ENCODE assay signal across 8 cellular contexts in the genomic region with DNA sequence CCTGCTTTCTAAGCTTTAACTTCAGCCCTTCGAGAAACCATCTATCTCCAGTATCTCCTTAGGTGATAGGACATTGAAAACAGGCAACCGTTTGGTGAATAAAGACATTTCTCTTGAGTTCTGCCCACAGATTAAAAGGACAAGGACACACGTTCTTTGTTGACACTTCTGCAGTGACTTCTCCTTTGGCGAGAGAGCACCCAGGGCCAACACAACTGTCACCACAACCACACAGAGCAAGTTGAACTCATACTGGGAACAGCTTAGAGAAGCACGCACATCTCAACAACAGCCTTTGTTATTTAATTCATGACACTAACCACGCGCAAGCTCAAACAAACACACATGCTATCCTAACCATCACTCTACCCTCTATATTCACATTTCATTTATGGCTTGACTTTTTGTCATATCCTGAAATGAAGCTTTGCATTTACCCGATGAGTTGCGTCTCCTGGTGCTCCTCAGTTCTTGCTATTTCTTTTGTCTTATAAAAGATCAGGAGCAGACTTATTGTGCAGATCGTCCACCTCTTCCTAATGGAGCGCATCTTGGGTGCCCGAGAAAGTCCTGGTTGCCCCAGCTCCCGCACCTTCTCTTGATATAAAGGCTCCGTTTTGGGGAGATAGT. TPM values are rescaled to one million over a fixed set of nuclear protein-coding genes. Genes with fewer than 3 reads are reported as not detected.
A peak's percentile ranks its signal among the peaks of the same experiment; 100 is the strongest.
DNase-seq lines count a peak whose midpoint lies in the region; ATAC-seq, FAIRE-seq and TF ChIP-seq lines count a peak whose summit lies in the region.

No MANE protein-coding gene starts in this region.

- H2BK5ac ChIP-seq in IMR-90 (ENCODE audit: low read depth, low read length, poor library complexity, severe bottlenecking) = no peak overlapping the region

- peak overlapping the region; percentile 16 for H2AFZ ChIP-seq in IMR-90 (replicated peaks; ENCODE audit: low read length, poor library complexity)
- H2AFZ ChIP-seq in neural cell (ENCODE audit: low read depth, low read length) = peak overlapping the region; percentile 63

- peak; percentile 43 for FAIRE-seq in A549 (lab: Jason Lieb, UNC)

- peak overlapping the region; percentile 63 for H3K4me3 ChIP-seq in A549
- peak overlapping the region; percentile 47; the same call in 1 of the 2 replicates for H3K4me3 ChIP-seq in IMR-90 (ENCODE audit: insufficient read depth, low read depth, low read length)
- H3K4me3 ChIP-seq in epithelial cell of proximal tubule (ENCODE audit: low read depth, low read length) = peak overlapping the region; percentile 63
- peak overlapping the region; percentile 85 for H3K4me3 ChIP-seq in neural cell (ENCODE audit: low read length)

- no peak overlapping the region for H3K18ac ChIP-seq in IMR-90 (ENCODE audit: low read depth, low read length)

- H2AK9ac ChIP-seq in IMR-90 (replicated peaks; ENCODE audit: low read depth, low read length, poor library complexity) = no peak overlapping the region

- CTCF ChIA-PET in A549 (lab: Yijun Ruan, JAX) (interaction anchor here (0.6 to 1.4 kb wide), 3 partner anchors 128 to 304 kb away, joined by 3 to 7 read pairs (median 3); no protein-coding TSS in a partner anchor), IMR-90 (lab: Yijun Ruan, JAX) (no interaction called here)

- H3K36me3 ChIP-seq in IMR-90 (ENCODE audit: control insufficient read depth, insufficient read depth, low read length) (no peaks in the 10 kb centered on the region), neural cell (ENCODE audit: insufficient read depth, low read length) (no peaks in the 10 kb centered on the region)

- H3K79me1 ChIP-seq in IMR-90 (ENCODE audit: low read depth in 1 of 2, low read length in 2 of 2) = no peaks in the 10 kb centered on the region

- no peak overlapping the region for H3K14ac ChIP-seq in IMR-90 (replicated peaks; ENCODE audit: low read depth, low read length)

- no peak for TF ChIP-seq EP300 in A549 (IDR thresholded peaks at IDR 0.05)
- no peak for TF ChIP-seq EP300 in neural cell (conservative IDR thresholded peaks at IDR 0.05; ENCODE audit: poor library complexity, severe bottlenecking)

- no peak overlapping the region; a peak in 2 of 6 replicates for H3K27ac ChIP-seq in A549
- no peak overlapping the region for H3K27ac ChIP-seq in IMR-90 (ENCODE audit: insufficient read depth, low read length)
- H3K27ac ChIP-seq in neural cell (ENCODE audit: low read length) = peak overlapping the region; percentile 62

- no peak overlapping the region for H3K56ac ChIP-seq in IMR-90 (ENCODE audit: extremely low read depth, insufficient read depth, low read length)

- no peak overlapping the region for H3K23ac ChIP-seq in IMR-90 (ENCODE audit: low read depth, low read length)

- H3K4me2 ChIP-seq in A549 = peak overlapping the region; percentile 91
- H3K4me2 ChIP-seq in IMR-90 (ENCODE audit: low read depth, low read length) = peak overlapping the region; percentile 75; the same call in 1 of the 2 replicates
- peak overlapping the region; percentile 35 for H3K4me2 ChIP-seq in neural cell (ENCODE audit: low read length)

- no peaks in the 10 kb centered on the region for H4K20me1 ChIP-seq in IMR-90 (ENCODE audit: insufficient read depth, low read length)
- H4K20me1 ChIP-seq in neural cell (ENCODE audit: insufficient read depth) = no peaks in the 10 kb centered on the region

- intact Hi-C loops in IMR-90 (cut with micrococcal nuclease) = no loop called here

- no peak overlapping the region for H2BK120ac ChIP-seq in IMR-90 (ENCODE audit: low read depth, low read length)

- H2BK15ac ChIP-seq in IMR-90 (ENCODE audit: low read depth, low read length) = no peak overlapping the region

- H3K79me2 ChIP-seq in neural cell (replicated peaks; ENCODE audit: insufficient read depth, low read length) = peaks cover 31% of the 10 kb centered on the region

- H2AK5ac ChIP-seq in IMR-90 (ENCODE audit: low read depth, low read length) = no peak overlapping the region

- H3K4me1 ChIP-seq in A549 = peaks cover 11% of the 10 kb centered on the region; the same call in 1 of the 3 replicates
- no peaks in the 10 kb centered on the region for H3K4me1 ChIP-seq in IMR-90 (ENCODE audit: control insufficient read depth, insufficient read depth, low read length)

- TF ChIP-seq RAD21 in A549 (conservative IDR thresholded peaks at IDR 0.05 in 1 of 2, IDR thresholded peaks at IDR 0.05 in 1 of 2) (no peak), IMR-90 (IDR thresholded peaks at IDR 0.05; ENCODE audit: low read length) (no peak), neural cell (conservative IDR thresholded peaks at IDR 0.05) (no peak)

- dilution Hi-C loops in IMR-90 (cut with HindIII; ENCODE audit: low sequenced_read_pairs, unreplicated experiment) = no loop called here

- no peak overlapping the region for H3K4ac ChIP-seq in IMR-90 (ENCODE audit: low read depth, low read length)

- H3K9me3 ChIP-seq in A549 (no peaks in the 10 kb centered on the region), IMR-90 (ENCODE audit: control insufficient read depth, insufficient read depth, low read length) (no peaks in the 10 kb centered on the region), neural cell (ENCODE audit: low read length) (no peaks in the 10 kb centered on the region)

- H3K9ac ChIP-seq in IMR-90 (ENCODE audit: low read depth, low read length) (no peak overlapping the region), neural cell (ENCODE audit: low read length) (peak overlapping the region; percentile 80)

- no peaks in the 10 kb centered on the region for H3K9me2 ChIP-seq in neural cell (ENCODE audit: insufficient read depth, low read length)

- no peak overlapping the region for H4K8ac ChIP-seq in IMR-90 (ENCODE audit: low read depth in 2 of 2, low read length in 2 of 2)

- ATAC-seq in A549 = peak; percentile 29 to 30; a peak in 3 of 6 replicates
- peak; percentile 8; the same call in 1 of the 2 replicates for ATAC-seq in IMR-90 (ENCODE audit: low read depth)
- ATAC-seq in GM21528 (IDR thresholded peaks at IDR 0.05; ENCODE audit: low FRiP score, unreplicated experiment) = no peak

- H4K5ac ChIP-seq in IMR-90 (ENCODE audit: low read depth, low read length) = no peak overlapping the region

- POLR2A ChIA-PET in A549 (lab: Yijun Ruan, JAX) = interaction anchor here (1.3 kb wide), 1 partner anchor 189 kb away, joined by 7 read pairs; no protein-coding TSS in a partner anchor
- POLR2A ChIA-PET in IMR-90 (lab: Charles Lee; ENCODE audit: unreplicated experiment) = no interaction called here

- no peak for TF ChIP-seq CTCF in A549 (IDR thresholded peaks at IDR 0.05)
- TF ChIP-seq CTCF in IMR-90 (conservative IDR thresholded peaks at IDR 0.05; ENCODE audit: low read depth, low read length) = no peak
- no peak for TF ChIP-seq CTCF in epithelial cell of proximal tubule (conservative IDR thresholded peaks at IDR 0.05; ENCODE audit: low read depth, low read length)
- TF ChIP-seq CTCF in neural cell (IDR thresholded peaks at IDR 0.05; ENCODE audit: poor library complexity, severe bottlenecking) = no peak

- H3K27me3 ChIP-seq in IMR-90 (ENCODE audit: control insufficient read depth, insufficient read depth, low read length) (peaks cover 26% of the 10 kb centered on the region), neural cell (ENCODE audit: insufficient read depth, low read depth, low read length) (no peaks in the 10 kb centered on the region)

- under 1% methylated on average over 13 of the region's 14 CpGs for WGBS in A549 (ENCODE audit: missing lambda C conversion rate)
- 3% methylated on average over 5 of the region's 14 CpGs; no CpG with 5 or more reads in 1 of the 2 experiments for WGBS in IMR-90 (ENCODE audit: extremely low coverage in 2 of 2, insufficient read length in 1 of 2), 2 experiments

- DNase-seq in A549 (ENCODE audit: low read depth in 1 of 2, low spot score in 1 of 2) (peak in 1 of 2 experiments; percentile 16), IMR-90 (no peak), epithelial cell of proximal tubule (ENCODE audit: low read depth) (no peak), NCI-H1048 (lab: John Stamatoyannopoulos, UW) (no peak)
- DNase-seq in activated CD4-positive, alpha-beta T cell treated with anti-CD3 and anti-CD28 coated beads for 48 hours = peak; percentile 54
- DNase-seq in central memory CD4-positive, alpha-beta T cell = no peak

- TF ChIP-seq POLR2A in A549 (IDR thresholded peaks at IDR 0.05; ENCODE audit: low read length) (no peak), IMR-90 (IDR thresholded peaks at IDR 0.05; ENCODE audit: low read depth, low read length) (no peak)

- H4K91ac ChIP-seq in IMR-90 (ENCODE audit: insufficient read depth, low read depth, low read length) = no peak overlapping the region

- no peaks in the 10 kb centered on the region for H3K9me1 ChIP-seq in IMR-90 (ENCODE audit: insufficient read depth, low read length)

- BruUV-seq in IMR-90 (replicated peaks; lab: Mats Ljungman, UMichigan) = no TSS peak

- H2BK20ac ChIP-seq in IMR-90 (ENCODE audit: low read depth, low read length) = no peak overlapping the region

- no peaks in the 10 kb centered on the region for H3F3A ChIP-seq in neural cell (ENCODE audit: insufficient read depth, low read length, poor library complexity, severe bottlenecking)

- in situ Hi-C loops in IMR-90 (cut with MboI; ENCODE audit: low sequenced_read_pairs) = no loop called here

TF ChIP-seq in A549, 52 proteins besides CTCF, POLR2A, EP300 and RAD21 (continues in another document):
- TF ChIP-seq SMC3 (IDR thresholded peaks at IDR 0.05) (no peak), HEYL (CRISPR knock-in tag; IDR thresholded peaks at IDR 0.05) (no peak)

TF ChIP-seq in IMR-90, 13 proteins besides CTCF, POLR2A, EP300 and RAD21 (continues in another document):
- TF ChIP-seq MXI1 (IDR thresholded peaks at IDR 0.05; ENCODE audit: borderline replicate concordance, low read depth, low read length) = no peak

TF ChIP-seq in neural cell, 6 proteins besides CTCF, POLR2A, EP300 and RAD21:
- no peak for TF ChIP-seq SMC3 (conservative IDR thresholded peaks at IDR 0.05; ENCODE audit: poor library complexity)
- peak; percentile 48 for TF ChIP-seq MXI1 (conservative IDR thresholded peaks at IDR 0.05; ENCODE audit: poor library complexity, severe bottlenecking)
TF ChIP-seq in neural cell: peak in this region for 1.

RNA-seq across cellular contexts. Expression of gene ST8SIA4, which starts 0.6 kb away (rescaled TPM):
- polyA plus RNA-seq in A549 (2011; rRNA removed) (6.9 and 7.1 TPM in 2 replicates), A549 (2017; fragmentation: RNase III; extraction: RNeasy Plus Mini Kit Qiagen cat#74134 plus additional on column Dnase treatment) (0.54 to 0.85 TPM (median 0.74 TPM) in 3 replicates), IMR-90 (2012; rRNA removed) (0.01 and 0.02 TPM in 2 replicates), neural cell (14.9 and 15.6 TPM in 2 replicates)
- 0.65 and 0.66 TPM in 2 replicates for polyA plus RNA-seq in A549 (2012; cell fraction: cytosol; rRNA removed)
- polyA plus RNA-seq in A549 (2012; cell fraction: nucleus; rRNA removed) = 0.44 and 0.80 TPM in 2 replicates
- polyA minus RNA-seq in A549 (2011; rRNA and poly(A)+ RNA removed) = 4.6 and 4.8 TPM in 2 replicates
- total RNA-seq in IMR-90 (2012; rRNA removed) (under 0.01 and 0.18 TPM in 2 replicates), epithelial cell of proximal tubule (0.12 and 0.72 TPM in 2 replicates)
- 0.02 TPM in 1 of 2 replicates, not detected in the other for polyA plus RNA-seq in IMR-90 (2012; cell fraction: cytosol; rRNA removed)
- 0.01 TPM in 1 of 2 replicates, not detected in the other for polyA plus RNA-seq in IMR-90 (2012; cell fraction: nucleus; rRNA removed; ENCODE audit: low replicate concordance)
- 43.6 and 52.6 TPM in 2 replicates for polyA minus RNA-seq in neural cell

Comparison
In these comparisons a context has a peak if more than half of its experiments do, and no peak if none do; other contexts are left out.
1. H3K4me2 ChIP-seq: peak in every context shown above with its lines; median percentile 91 in A549; 75 in IMR-90; 35 in neural cell.